ENCODE assay signal across 1 cellular context in genomic region chr16:27317738-27318398, GRCh38.
TF ChIP-seq lines count a peak whose summit lies in the region.

No MANE protein-coding gene starts in this region.

TF ChIP-seq in H1, 55 proteins besides CTCF, POLR2A, EP300 and RAD21:
- no peak for TF ChIP-seq CREB1 (IDR thresholded peaks at IDR 0.05)
- TF ChIP-seq EZH2 (IDR thresholded peaks at IDR 0.05; ENCODE audit: low read depth, low read length, severe bottlenecking) = no peak
- no peak for TF ChIP-seq POLR2AphosphoS5 (IDR thresholded peaks at IDR 0.05; ENCODE audit: low read depth, low read length)
- no peak for TF ChIP-seq CHD7 (IDR thresholded peaks at IDR 0.05; ENCODE audit: insufficient replicate concordance, low read length)
- TF ChIP-seq CBX8 (IDR thresholded peaks at IDR 0.05; ENCODE audit: borderline replicate concordance, low read depth, low read length) = no peak
- TF ChIP-seq TAF1 (IDR thresholded peaks at IDR 0.05; ENCODE audit: low read depth, low read length) = no peak
- TF ChIP-seq SRF (IDR thresholded peaks at IDR 0.05; ENCODE audit: low read depth, low read length) = no peak
- no peak for TF ChIP-seq E2F6 (IDR thresholded peaks at IDR 0.05)
- no peak for TF ChIP-seq KDM4A (IDR thresholded peaks at IDR 0.05; ENCODE audit: low read depth, low read length, severe bottlenecking)
- TF ChIP-seq SUZ12 (IDR thresholded peaks at IDR 0.05; ENCODE audit: low read length) = no peak
- no peak for TF ChIP-seq ATF2 (IDR thresholded peaks at IDR 0.05; ENCODE audit: low read length)
- no peak for TF ChIP-seq TBP (IDR thresholded peaks at IDR 0.05; ENCODE audit: low read depth, low read length)
- no peak for TF ChIP-seq SIRT6 (IDR thresholded peaks at IDR 0.05; ENCODE audit: low read length)
- TF ChIP-seq GTF2F1 (IDR thresholded peaks at IDR 0.05; ENCODE audit: borderline replicate concordance, low read depth, low read length) = no peak
- TF ChIP-seq BRCA1 (IDR thresholded peaks at IDR 0.05; ENCODE audit: low read depth, low read length) = no peak
- TF ChIP-seq CHD2 (IDR thresholded peaks at IDR 0.05; ENCODE audit: low read length) = no peak
- no peak for TF ChIP-seq KDM1A (IDR thresholded peaks at IDR 0.05; ENCODE audit: borderline replicate concordance, low read length)
- TF ChIP-seq HDAC6 (IDR thresholded peaks at IDR 0.05; ENCODE audit: low read depth, low read length) = no peak
